In genomic region chrX:153793291-153793690, GRCh38 we compare ENCODE assay signal across 8 cellular contexts. TPM values are rescaled to one million over a fixed set of nuclear protein-coding genes. Genes with fewer than 3 reads are reported as not detected.
DNase-seq lines count a peak whose midpoint lies in the region; ATAC-seq and TF ChIP-seq lines count a peak whose summit lies in the region.

No MANE protein-coding gene starts in this region.

- no peak overlapping the region for H3K18ac ChIP-seq in neuronal stem cell (ENCODE audit: low read length)

- H2AFZ ChIP-seq in DND-41 (ENCODE audit: low read depth, low read length), result peak overlapping the region; percentile 81; the same call in 1 of the 2 replicates
- H2AFZ ChIP-seq in OCI-LY3 (ENCODE audit: low read depth, low read length), result no peak overlapping the region
- H2AFZ ChIP-seq in neuronal stem cell (ENCODE audit: low read length), result no peak overlapping the region

- H3K4me3 ChIP-seq in DND-41 (ENCODE audit: low read depth in 1 of 2, low read length in 2 of 2) (peak overlapping the region; percentile 53 to 97; a peak in 3 of 4 replicates), OCI-LY3 (ENCODE audit: low read length) (peak overlapping the region; percentile 96), endocrine pancreas (ENCODE audit: control insufficient read depth, insufficient read depth, low read length) (peak overlapping the region; percentile 67), neuronal stem cell (ENCODE audit: low read length in 2 of 2) (peak overlapping the region; percentile 78 to 88)

- H3K27ac ChIP-seq in DND-41 (ENCODE audit: low read length) (peak overlapping the region; percentile 94), OCI-LY3 (ENCODE audit: low read length) (peak overlapping the region; percentile 80), neuronal stem cell (replicated peaks; ENCODE audit: low read length) (no peak overlapping the region)

- DNase-seq in DND-41 (no peak), neuronal stem cell (ENCODE audit: low spot score) (no peak), NCI-H2171 treated with DMSO at 0.1 percent for 48 hours (lab: John Stamatoyannopoulos, UW) (no peak)
- no peak for DNase-seq in stimulated activated naive CD4-positive, alpha-beta T cell treated with Interleukin-2 at 50 U/mL for 16 hours (lab: John Stamatoyannopoulos, UW)

- H3K79me2 ChIP-seq in DND-41 (ENCODE audit: insufficient read depth, low read length) (peaks cover 64% of the 10 kb centered on the region), OCI-LY3 (ENCODE audit: low read length) (peaks cover 56% of the 10 kb centered on the region)

- H2AK5ac ChIP-seq in neuronal stem cell (ENCODE audit: low read depth, low read length), result no peak overlapping the region

- H2BK15ac ChIP-seq in neuronal stem cell (ENCODE audit: low read length), result no peak overlapping the region

- H3K9me3 ChIP-seq in DND-41 (ENCODE audit: insufficient read depth, low read length, severe bottlenecking) (no peaks in the 10 kb centered on the region), OCI-LY3 (ENCODE audit: insufficient read depth, low read length) (no peaks in the 10 kb centered on the region), endocrine pancreas (ENCODE audit: control insufficient read depth, low read length) (no peaks in the 10 kb centered on the region), neuronal stem cell (replicated peaks in 1 of 2; ENCODE audit: control insufficient read depth in 2 of 2, insufficient read depth in 1 of 2, low read depth in 1 of 2, low read length in 2 of 2) (peaks cover 0 to 4% of the 10 kb centered on the region in 2 donors)

- H3K4ac ChIP-seq in neuronal stem cell (ENCODE audit: low read length), result no peak overlapping the region

- H3K9ac ChIP-seq in DND-41 (ENCODE audit: low read depth, low read length) (peak overlapping the region; percentile 79), OCI-LY3 (ENCODE audit: low read length) (peak overlapping the region; percentile 83), endocrine pancreas (ENCODE audit: control insufficient read depth, insufficient read depth, low read length) (peak overlapping the region; percentile 65), neuronal stem cell (ENCODE audit: low read depth, low read length, poor library complexity) (no peak overlapping the region)

- H2BK12ac ChIP-seq in neuronal stem cell (ENCODE audit: low read length), result no peak overlapping the region

- peaks cover 67% of the 10 kb centered on the region for H3K36me3 ChIP-seq in DND-41 (ENCODE audit: insufficient read depth, low read length)
- H3K36me3 ChIP-seq in OCI-LY3 (replicated peaks; ENCODE audit: low read depth, low read length), result peaks cover 22% of the 10 kb centered on the region
- H3K36me3 ChIP-seq in endocrine pancreas (ENCODE audit: control insufficient read depth, insufficient read depth, low read length), result peaks cover 13% of the 10 kb centered on the region
- peaks cover 5 to 39% of the 10 kb centered on the region in 2 donors for H3K36me3 ChIP-seq in neuronal stem cell (replicated peaks in 1 of 2; ENCODE audit: control insufficient read depth in 2 of 2, insufficient read depth in 2 of 2, low read length in 2 of 2)

- WGBS in neuronal stem cell (ENCODE audit: extremely low coverage in 2 of 2, insufficient read length in 2 of 2, insufficient replicate concordance in 1 of 2), 2 donors, result no CpG with 5 or more reads among the region's 7 CpGs

- H3K23ac ChIP-seq in neuronal stem cell (ENCODE audit: low read depth, low read length, poor library complexity), result no peak overlapping the region

- H4K91ac ChIP-seq in neuronal stem cell (ENCODE audit: low read depth, low read length, poor library complexity), result no peak overlapping the region

- H3K14ac ChIP-seq in neuronal stem cell (ENCODE audit: low read length), result no peak overlapping the region

- H3K27me3 ChIP-seq in DND-41 (ENCODE audit: insufficient read depth, low read length, poor library complexity) (no peaks in the 10 kb centered on the region), OCI-LY3 (ENCODE audit: low read depth, low read length) (no peaks in the 10 kb centered on the region), endocrine pancreas (ENCODE audit: control insufficient read depth, insufficient read depth, low read length) (no peaks in the 10 kb centered on the region), neuronal stem cell (ENCODE audit: control insufficient read depth in 3 of 3, insufficient read depth in 3 of 3, low read depth in 1 of 3, low read length in 3 of 3) (peaks cover 0 to 14% (median 0%) of the 10 kb centered on the region in 3 experiments)

- H3K79me1 ChIP-seq in neuronal stem cell (ENCODE audit: low read depth, low read length), result peaks cover 6% of the 10 kb centered on the region

- H3K4me1 ChIP-seq in DND-41 (ENCODE audit: insufficient read depth, low read length), result peaks cover 39% of the 10 kb centered on the region
- peaks cover 18% of the 10 kb centered on the region for H3K4me1 ChIP-seq in OCI-LY3 (ENCODE audit: low read length)
- peaks cover 6% of the 10 kb centered on the region for H3K4me1 ChIP-seq in endocrine pancreas (ENCODE audit: control insufficient read depth, insufficient read depth, low read length)
- peaks cover 5% of the 10 kb centered on the region in 2 donors for H3K4me1 ChIP-seq in neuronal stem cell (ENCODE audit: control insufficient read depth in 2 of 2, insufficient read depth in 1 of 2, low read depth in 1 of 2, low read length in 2 of 2)

- no peak for ATAC-seq in DND-41 (ENCODE audit: insufficient read depth, low read depth)
- ATAC-seq in GM19351 (IDR thresholded peaks at IDR 0.05; ENCODE audit: unreplicated experiment), result no peak
- no peak for ATAC-seq in HG02973 (IDR thresholded peaks at IDR 0.05; ENCODE audit: unreplicated experiment)

- H2BK120ac ChIP-seq in neuronal stem cell (ENCODE audit: low read depth, low read length), result no peak overlapping the region

- H4K20me1 ChIP-seq in DND-41 (ENCODE audit: insufficient read depth, low read length), result peaks cover 38% of the 10 kb centered on the region
- H4K20me1 ChIP-seq in OCI-LY3 (ENCODE audit: insufficient read depth, low read length), result peaks cover 5% of the 10 kb centered on the region; the same call in 1 of the 2 replicates

- H4K8ac ChIP-seq in neuronal stem cell (ENCODE audit: low read depth, low read length), result no peak overlapping the region

- no peak for TF ChIP-seq CTCF in DND-41 (IDR thresholded peaks at IDR 0.05; ENCODE audit: borderline replicate concordance, extremely low read depth, low read length, poor library complexity, severe bottlenecking)
- TF ChIP-seq CTCF in OCI-LY3 (IDR thresholded peaks at IDR 0.05; ENCODE audit: low read depth, low read length), result no peak

- no peak overlapping the region for H2BK5ac ChIP-seq in neuronal stem cell (ENCODE audit: low read length)

- H3K4me2 ChIP-seq in DND-41 (ENCODE audit: insufficient read depth, low read length) (peak overlapping the region; percentile 82), OCI-LY3 (ENCODE audit: low read length) (peak overlapping the region; percentile 92), neuronal stem cell (ENCODE audit: insufficient read depth, low read length, poor library complexity, severe bottlenecking) (peak overlapping the region; percentile 66)

RNA-seq across cellular contexts. Expression of gene IDH3G, which starts 0.9 kb away (rescaled TPM):
- 43.4 TPM for polyA plus RNA-seq in neuronal stem cell (2013, experiment 1 of 2)
- 43.1 TPM for polyA plus RNA-seq in neuronal stem cell (2013, experiment 2 of 2)

RNA-seq across cellular contexts. Expression of gene SSR4, which starts 1.2 kb away (rescaled TPM):
- polyA plus RNA-seq in neuronal stem cell (2013, experiment 1 of 2), result 194 TPM
- polyA plus RNA-seq in neuronal stem cell (2013, experiment 2 of 2), result 190 TPM

RNA-seq across cellular contexts. Expression of gene SRPK3, which starts 12.4 kb away (rescaled TPM):
- polyA plus RNA-seq in neuronal stem cell (2013, experiment 1 of 2), result not detected
- not detected for polyA plus RNA-seq in neuronal stem cell (2013, experiment 2 of 2)

RNA-seq across cellular contexts. Expression of gene PLXNB3, which starts 29.2 kb away (rescaled TPM):
- polyA plus RNA-seq in neuronal stem cell (2013, experiment 1 of 2), result 0.67 TPM
- 0.64 TPM for polyA plus RNA-seq in neuronal stem cell (2013, experiment 2 of 2)

RNA-seq across cellular contexts. Expression of gene PDZD4, which starts 37.1 kb away (rescaled TPM):
- polyA plus RNA-seq in neuronal stem cell (2013, experiment 1 of 2), result 13.1 TPM
- 12.8 TPM for polyA plus RNA-seq in neuronal stem cell (2013, experiment 2 of 2)
